In genomic region chr9:33860200-33860871, GRCh38 we compare ENCODE assay signal across 15 cellular contexts. TPM values are rescaled to one million over a fixed set of nuclear protein-coding genes. Genes with fewer than 3 reads are reported as not detected.
DNase-seq lines count a peak whose midpoint lies in the region; ATAC-seq and TF ChIP-seq lines count a peak whose summit lies in the region.
"Had no signal": no experiment of that assay in that cellular context is flagged by ENCODE, and none has a peak within 500 bp of the region (broad histone marks: within the 10 kb centered on the region; RNA-seq: fewer than 3 reads in every experiment).

No MANE protein-coding gene starts in this region.

- peak overlapping the region; percentile 72 for H3K27ac ChIP-seq in OCI-LY1 (ENCODE audit: low read depth, low read length, poor library complexity, severe bottlenecking)
- H3K27ac ChIP-seq: SJCRH30, skin epidermis had no signal

- ATAC-seq in effector memory CD8-positive, alpha-beta T cell (replicated peaks): no peak
- ATAC-seq in GM21381 (IDR thresholded peaks at IDR 0.05; ENCODE audit: unreplicated experiment): no peak
- ATAC-seq: activated CD4-positive, alpha-beta T cell treated with anti-CD3 and anti-CD28 coated beads for 36 hours had no signal

- H3K4me1 ChIP-seq in OCI-LY1 (ENCODE audit: insufficient read depth, low read length, severe bottlenecking): peaks cover 74% of the 10 kb centered on the region
- H3K4me1 ChIP-seq: SJCRH30 had no signal

- H3F3A ChIP-seq in OCI-LY1 (ENCODE audit: insufficient read depth, low read length): no peaks in the 10 kb centered on the region; the same call in 1 of the 2 replicates

- H3K9me3 Mint-ChIP-seq in T-helper 1 cell treated with Interleukin-12 subunit alpha and Interleukin-12 subunit beta and Interleukin-4 antibody, amounts not matched to agents 30 μg/mL and 1 μg/mL, for 36 hours: no peaks in the 10 kb centered on the region
- no peaks in the 10 kb centered on the region for H3K9me3 Mint-ChIP-seq in effector memory CD8-positive, alpha-beta T cell
- H3K9me3 Mint-ChIP-seq in osteocyte (ENCODE audit: unreplicated experiment): no peaks in the 10 kb centered on the region

- DNase-seq in T-helper 1 cell (no peak), osteocyte (ENCODE audit: extremely low spot score, unreplicated experiment) (no peak)
- no peak for DNase-seq in effector memory CD8-positive, alpha-beta T cell
- no peak for DNase-seq in stimulated activated CD4-positive, alpha-beta T cell treated with anti-CD3 and anti-CD28 coated beads, Interleukin-4, amount 100 ng/mL, for 24 hours
- DNase-seq in activated CD4-positive, alpha-beta T cell treated with anti-CD3 and anti-CD28 coated beads, Interleukin-2, amount 50 U/mL, for 48 hours: no peak
- DNase-seq: activated CD4-positive, alpha-beta T cell treated with anti-CD3 and anti-CD28 coated beads for 36 hours; activated naive CD4-positive, alpha-beta T cell treated with Interleukin-2 at 50 U/mL for 16 hours; effector CD4-positive, alpha-beta T cell; GDM1; MG63; SJCRH30 had no signal

- TF ChIP-seq CTCF in OCI-LY1 (IDR thresholded peaks at IDR 0.05; ENCODE audit: low read length): no peak
- TF ChIP-seq CTCF in osteocyte (IDR thresholded peaks at IDR 0.05): peak; percentile 8

- H3K4me3 ChIP-seq in OCI-LY1 (ENCODE audit: low read depth, low read length, poor library complexity, severe bottlenecking): no peak overlapping the region
- H3K4me3 ChIP-seq: MG63, SJCRH30, skin epidermis had no signal

- no peaks in the 10 kb centered on the region for H3K27me3 ChIP-seq in OCI-LY1 (ENCODE audit: insufficient read depth, low read length)
- H3K27me3 ChIP-seq: MG63, SJCRH30 had no signal

- H3K79me2 ChIP-seq in OCI-LY1 (ENCODE audit: insufficient read depth, low read length): peaks cover 82% of the 10 kb centered on the region

- H3K4me2 ChIP-seq in OCI-LY1 (ENCODE audit: low read length): no peak overlapping the region; the same call in 1 of the 2 replicates

- H3K36me3 ChIP-seq in OCI-LY1 (ENCODE audit: insufficient read depth, low read length): peaks cover 17% of the 10 kb centered on the region
- H3K36me3 ChIP-seq: MG63, SJCRH30 had no signal

- no peak overlapping the region for H2AFZ ChIP-seq in OCI-LY1 (ENCODE audit: low read length)

- H3K27ac Mint-ChIP-seq in T-helper 1 cell treated with Interleukin-12 subunit alpha and Interleukin-12 subunit beta and Interleukin-4 antibody, amounts not matched to agents 30 μg/mL and 1 μg/mL, for 36 hours: peak overlapping the region; percentile 34
- peak overlapping the region; percentile 68 to 91 for H3K27ac Mint-ChIP-seq in effector memory CD8-positive, alpha-beta T cell
- peak overlapping the region; percentile 67 for H3K27ac Mint-ChIP-seq in osteocyte (ENCODE audit: unreplicated experiment)
- H3K27ac Mint-ChIP-seq: activated CD4-positive, alpha-beta T cell treated with anti-CD3 and anti-CD28 coated beads for 36 hours had no signal

- peaks cover 12% of the 10 kb centered on the region for H3K36me3 Mint-ChIP-seq in T-helper 1 cell treated with Interleukin-12 subunit alpha and Interleukin-12 subunit beta and Interleukin-4 antibody, amounts not matched to agents 30 μg/mL and 1 μg/mL, for 36 hours (ENCODE audit: low read depth)
- peaks cover 22% of the 10 kb centered on the region for H3K36me3 Mint-ChIP-seq in effector memory CD8-positive, alpha-beta T cell (ENCODE audit: insufficient read depth)
- no peaks in the 10 kb centered on the region for H3K36me3 Mint-ChIP-seq in osteocyte (ENCODE audit: unreplicated experiment)

- peaks cover 12% of the 10 kb centered on the region for H3K4me1 Mint-ChIP-seq in T-helper 1 cell treated with Interleukin-12 subunit alpha and Interleukin-12 subunit beta and Interleukin-4 antibody, amounts not matched to agents 30 μg/mL and 1 μg/mL, for 36 hours (ENCODE audit: low read depth)
- H3K4me1 Mint-ChIP-seq in effector memory CD8-positive, alpha-beta T cell (ENCODE audit: low read depth in 2 of 2): peaks cover 11 to 45% of the 10 kb centered on the region in 2 donors
- peaks cover 41% of the 10 kb centered on the region for H3K4me1 Mint-ChIP-seq in osteocyte (ENCODE audit: unreplicated experiment)

- no peak overlapping the region for H3K4me3 Mint-ChIP-seq in T-helper 1 cell treated with Interleukin-12 subunit alpha and Interleukin-12 subunit beta and Interleukin-4 antibody, amounts not matched to agents 30 μg/mL and 1 μg/mL, for 36 hours
- no peak overlapping the region for H3K4me3 Mint-ChIP-seq in effector memory CD8-positive, alpha-beta T cell
- H3K4me3 Mint-ChIP-seq in osteocyte (ENCODE audit: unreplicated experiment): no peak overlapping the region
- H3K4me3 Mint-ChIP-seq: activated CD4-positive, alpha-beta T cell treated with anti-CD3 and anti-CD28 coated beads for 36 hours had no signal

- no peaks in the 10 kb centered on the region for H3K27me3 Mint-ChIP-seq in T-helper 1 cell treated with Interleukin-12 subunit alpha and Interleukin-12 subunit beta and Interleukin-4 antibody, amounts not matched to agents 30 μg/mL and 1 μg/mL, for 36 hours (ENCODE audit: low read depth)
- H3K27me3 Mint-ChIP-seq in effector memory CD8-positive, alpha-beta T cell: no peaks in the 10 kb centered on the region
- H3K27me3 Mint-ChIP-seq in osteocyte (ENCODE audit: unreplicated experiment): no peaks in the 10 kb centered on the region
- H3K27me3 Mint-ChIP-seq: activated CD4-positive, alpha-beta T cell treated with anti-CD3 and anti-CD28 coated beads for 36 hours had no signal

- no peaks in the 10 kb centered on the region for H3K9me3 ChIP-seq in OCI-LY1 (ENCODE audit: low read length)
- H3K9me3 ChIP-seq: MG63, SJCRH30 had no signal

- no peaks in the 10 kb centered on the region for H3K9me2 ChIP-seq in OCI-LY1 (ENCODE audit: low read depth, low read length)

- H3K9ac ChIP-seq in OCI-LY1 (ENCODE audit: low read length): no peak overlapping the region

- no peaks in the 10 kb centered on the region for H4K20me1 ChIP-seq in OCI-LY1 (ENCODE audit: insufficient read depth, low read length)

RNA-seq across cellular contexts. Expression of gene UBE2R2, which starts 43.4 kb away (rescaled TPM):
- total RNA-seq in osteocyte: 48.1 and 49.1 TPM in 2 replicates
